In the genomic region with DNA sequence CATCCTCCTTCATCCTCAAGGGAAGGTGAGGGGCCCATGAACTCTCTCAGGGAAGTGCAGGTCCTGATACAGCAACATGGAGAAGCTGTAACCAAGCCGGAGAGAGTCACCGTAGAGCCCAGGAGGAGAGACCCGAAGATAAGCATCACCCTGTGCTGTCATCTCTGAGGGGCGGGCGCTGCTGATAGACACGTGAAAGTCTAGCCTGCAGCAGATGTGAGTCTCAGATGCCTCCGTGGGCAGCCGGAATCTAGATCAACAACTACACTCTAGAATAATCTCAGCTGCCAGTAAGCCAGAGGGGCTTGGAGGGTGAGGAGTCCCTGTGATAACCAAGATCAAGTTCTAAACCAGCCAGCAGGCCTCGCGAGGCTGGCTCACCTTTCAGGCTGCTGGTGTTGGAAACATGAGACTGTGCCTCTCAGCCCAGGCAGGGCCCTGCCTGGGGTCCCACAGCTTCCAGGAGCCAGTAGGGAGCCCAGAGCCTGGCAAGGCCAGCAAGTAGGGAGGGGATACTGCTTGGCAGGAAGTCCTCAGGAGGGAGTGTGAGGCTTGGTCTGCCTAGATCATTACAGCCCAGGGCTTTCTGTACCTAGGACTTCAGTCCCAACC, we compare ENCODE assay signal across 1 cellular context.
A peak's percentile ranks its signal among the peaks of the same experiment; 100 is the strongest.
TF ChIP-seq lines count a peak whose summit lies in the region.

No MANE protein-coding gene starts in this region.

TF ChIP-seq in K562, 482 proteins besides CTCF, POLR2A, EP300 and RAD21 (continued from another document and continues in another):
- no peak for TF ChIP-seq ZNF197 (CRISPR knock-in tag; IDR thresholded peaks at IDR 0.05; ENCODE audit: low read depth)
- TF ChIP-seq, protein P1, sequence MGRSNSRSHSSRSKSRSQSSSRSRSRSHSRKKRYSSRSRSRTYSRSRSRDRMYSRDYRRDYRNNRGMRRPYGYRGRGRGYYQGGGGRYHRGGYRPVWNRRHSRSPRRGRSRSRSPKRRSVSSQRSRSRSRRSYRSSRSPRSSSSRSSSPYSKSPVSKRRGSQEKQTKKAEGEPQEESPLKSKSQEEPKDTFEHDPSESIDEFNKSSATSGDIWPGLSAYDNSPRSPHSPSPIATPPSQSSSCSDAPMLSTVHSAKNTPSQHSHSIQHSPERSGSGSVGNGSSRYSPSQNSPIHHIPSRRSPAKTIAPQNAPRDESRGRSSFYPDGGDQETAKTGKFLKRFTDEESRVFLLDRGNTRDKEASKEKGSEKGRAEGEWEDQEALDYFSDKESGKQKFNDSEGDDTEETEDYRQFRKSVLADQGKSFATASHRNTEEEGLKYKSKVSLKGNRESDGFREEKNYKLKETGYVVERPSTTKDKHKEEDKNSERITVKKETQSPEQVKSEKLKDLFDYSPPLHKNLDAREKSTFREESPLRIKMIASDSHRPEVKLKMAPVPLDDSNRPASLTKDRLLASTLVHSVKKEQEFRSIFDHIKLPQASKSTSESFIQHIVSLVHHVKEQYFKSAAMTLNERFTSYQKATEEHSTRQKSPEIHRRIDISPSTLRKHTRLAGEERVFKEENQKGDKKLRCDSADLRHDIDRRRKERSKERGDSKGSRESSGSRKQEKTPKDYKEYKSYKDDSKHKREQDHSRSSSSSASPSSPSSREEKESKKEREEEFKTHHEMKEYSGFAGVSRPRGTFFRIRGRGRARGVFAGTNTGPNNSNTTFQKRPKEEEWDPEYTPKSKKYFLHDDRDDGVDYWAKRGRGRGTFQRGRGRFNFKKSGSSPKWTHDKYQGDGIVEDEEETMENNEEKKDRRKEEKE (IDR thresholded peaks at IDR 0.05; ENCODE audit: borderline replicate concordance in 1 of 2, control insufficient read depth in 1 of 2, low read depth in 2 of 2, low read length in 1 of 2) = no peak
- TF ChIP-seq FOS (IDR thresholded peaks at IDR 0.05; ENCODE audit: extremely low read depth, insufficient read length) = no peak
- TF ChIP-seq U2AF1 (optimal IDR thresholded peaks at IDR 0.05; ENCODE audit: low read depth, low read length) = no peak
- TF ChIP-seq TCF7L2 (IDR thresholded peaks at IDR 0.05; ENCODE audit: low read depth, low read length) = no peak
- TF ChIP-seq GTF2F1 (IDR thresholded peaks at IDR 0.05; ENCODE audit: low read depth, low read length) = no peak
- no peak for TF ChIP-seq TAF15 (IDR thresholded peaks at IDR 0.05; ENCODE audit: low read depth, low read length)
- TF ChIP-seq, protein P2, sequence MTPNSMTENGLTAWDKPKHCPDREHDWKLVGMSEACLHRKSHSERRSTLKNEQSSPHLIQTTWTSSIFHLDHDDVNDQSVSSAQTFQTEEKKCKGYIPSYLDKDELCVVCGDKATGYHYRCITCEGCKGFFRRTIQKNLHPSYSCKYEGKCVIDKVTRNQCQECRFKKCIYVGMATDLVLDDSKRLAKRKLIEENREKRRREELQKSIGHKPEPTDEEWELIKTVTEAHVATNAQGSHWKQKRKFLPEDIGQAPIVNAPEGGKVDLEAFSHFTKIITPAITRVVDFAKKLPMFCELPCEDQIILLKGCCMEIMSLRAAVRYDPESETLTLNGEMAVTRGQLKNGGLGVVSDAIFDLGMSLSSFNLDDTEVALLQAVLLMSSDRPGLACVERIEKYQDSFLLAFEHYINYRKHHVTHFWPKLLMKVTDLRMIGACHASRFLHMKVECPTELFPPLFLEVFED (CRISPR knock-in tag; conservative IDR thresholded peaks at IDR 0.05) = no peak
- TF ChIP-seq, protein P3, sequence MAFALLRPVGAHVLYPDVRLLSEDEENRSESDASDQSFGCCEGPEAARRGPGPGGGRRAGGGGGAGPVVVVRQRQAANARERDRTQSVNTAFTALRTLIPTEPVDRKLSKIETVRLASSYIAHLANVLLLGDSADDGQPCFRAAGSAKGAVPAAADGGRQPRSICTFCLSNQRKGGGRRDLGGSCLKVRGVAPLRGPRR (CRISPR knock-in tag; IDR thresholded peaks at IDR 0.05) = no peak
- no peak for TF ChIP-seq HLTF (IDR thresholded peaks at IDR 0.05)
- no peak for TF ChIP-seq ELF4 (CRISPR knock-in tag; IDR thresholded peaks at IDR 0.05)
- no peak for TF ChIP-seq NRF1 (conservative IDR thresholded peaks at IDR 0.05 in 1 of 2, IDR thresholded peaks at IDR 0.05 in 1 of 2)
- no peak for TF ChIP-seq STAG1 (CRISPR knock-in tag; IDR thresholded peaks at IDR 0.05; ENCODE audit: borderline replicate concordance)
- no peak for TF ChIP-seq ETV1 (tag; conservative IDR thresholded peaks at IDR 0.05; ENCODE audit: low read depth)
- TF ChIP-seq, protein P4, sequence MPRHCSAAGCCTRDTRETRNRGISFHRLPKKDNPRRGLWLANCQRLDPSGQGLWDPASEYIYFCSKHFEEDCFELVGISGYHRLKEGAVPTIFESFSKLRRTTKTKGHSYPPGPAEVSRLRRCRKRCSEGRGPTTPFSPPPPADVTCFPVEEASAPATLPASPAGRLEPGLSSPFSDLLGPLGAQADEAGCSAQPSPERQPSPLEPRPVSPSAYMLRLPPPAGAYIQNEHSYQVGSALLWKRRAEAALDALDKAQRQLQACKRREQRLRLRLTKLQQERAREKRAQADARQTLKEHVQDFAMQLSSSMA (CRISPR knock-in tag; IDR thresholded peaks at IDR 0.05) = no peak
- TF ChIP-seq, protein P5, sequence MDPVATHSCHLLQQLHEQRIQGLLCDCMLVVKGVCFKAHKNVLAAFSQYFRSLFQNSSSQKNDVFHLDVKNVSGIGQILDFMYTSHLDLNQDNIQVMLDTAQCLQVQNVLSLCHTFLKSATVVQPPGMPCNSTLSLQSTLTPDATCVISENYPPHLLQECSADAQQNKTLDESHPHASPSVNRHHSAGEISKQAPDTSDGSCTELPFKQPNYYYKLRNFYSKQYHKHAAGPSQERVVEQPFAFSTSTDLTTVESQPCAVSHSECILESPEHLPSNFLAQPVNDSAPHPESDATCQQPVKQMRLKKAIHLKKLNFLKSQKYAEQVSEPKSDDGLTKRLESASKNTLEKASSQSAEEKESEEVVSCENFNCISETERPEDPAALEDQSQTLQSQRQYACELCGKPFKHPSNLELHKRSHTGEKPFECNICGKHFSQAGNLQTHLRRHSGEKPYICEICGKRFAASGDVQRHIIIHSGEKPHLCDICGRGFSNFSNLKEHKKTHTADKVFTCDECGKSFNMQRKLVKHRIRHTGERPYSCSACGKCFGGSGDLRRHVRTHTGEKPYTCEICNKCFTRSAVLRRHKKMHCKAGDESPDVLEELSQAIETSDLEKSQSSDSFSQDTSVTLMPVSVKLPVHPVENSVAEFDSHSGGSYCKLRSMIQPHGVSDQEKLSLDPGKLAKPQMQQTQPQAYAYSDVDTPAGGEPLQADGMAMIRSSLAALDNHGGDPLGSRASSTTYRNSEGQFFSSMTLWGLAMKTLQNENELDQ (CRISPR knock-in tag; IDR thresholded peaks at IDR 0.05; ENCODE audit: borderline replicate concordance) = no peak
- TF ChIP-seq CCAR2 (IDR thresholded peaks at IDR 0.05; ENCODE audit: low read depth, low read length) = no peak
- TF ChIP-seq BDP1 (IDR thresholded peaks at IDR 0.05; ENCODE audit: insufficient read depth, insufficient read length) = no peak
- no peak for TF ChIP-seq ZNF384 (IDR thresholded peaks at IDR 0.05; ENCODE audit: low read depth, low read length)
- no peak for TF ChIP-seq NR2C2 (CRISPR knock-in tag; IDR thresholded peaks at IDR 0.05)
- TF ChIP-seq NR2C2 (tag; IDR thresholded peaks at IDR 0.05) = no peak
- TF ChIP-seq SMC3 (conservative IDR thresholded peaks at IDR 0.05; ENCODE audit: insufficient read depth, low read depth, low read length) = no peak
- TF ChIP-seq ZFPM2 (CRISPR knock-in tag; IDR thresholded peaks at IDR 0.05) = no peak
- TF ChIP-seq SIN3B (IDR thresholded peaks at IDR 0.05; ENCODE audit: low read depth) = no peak
- TF ChIP-seq TRIM24 (IDR thresholded peaks at IDR 0.05) = peak in 1 of 2 experiments; percentile 49; a peak in 2 of 4 replicates
- TF ChIP-seq PHTF2 (CRISPR knock-in tag; IDR thresholded peaks at IDR 0.05) = no peak
- no peak for TF ChIP-seq BRCA1 (IDR thresholded peaks at IDR 0.05)
- no peak for TF ChIP-seq BRCA1 (CRISPR knock-in tag; IDR thresholded peaks at IDR 0.05)
- TF ChIP-seq NCOA1 (IDR thresholded peaks at IDR 0.05; ENCODE audit: low read depth) = 0 out of 2 replicates have a peak, but pooled peaks have one; percentile 17
- TF ChIP-seq ELF1 (tag; IDR thresholded peaks at IDR 0.05) = no peak
- TF ChIP-seq, protein P6, sequence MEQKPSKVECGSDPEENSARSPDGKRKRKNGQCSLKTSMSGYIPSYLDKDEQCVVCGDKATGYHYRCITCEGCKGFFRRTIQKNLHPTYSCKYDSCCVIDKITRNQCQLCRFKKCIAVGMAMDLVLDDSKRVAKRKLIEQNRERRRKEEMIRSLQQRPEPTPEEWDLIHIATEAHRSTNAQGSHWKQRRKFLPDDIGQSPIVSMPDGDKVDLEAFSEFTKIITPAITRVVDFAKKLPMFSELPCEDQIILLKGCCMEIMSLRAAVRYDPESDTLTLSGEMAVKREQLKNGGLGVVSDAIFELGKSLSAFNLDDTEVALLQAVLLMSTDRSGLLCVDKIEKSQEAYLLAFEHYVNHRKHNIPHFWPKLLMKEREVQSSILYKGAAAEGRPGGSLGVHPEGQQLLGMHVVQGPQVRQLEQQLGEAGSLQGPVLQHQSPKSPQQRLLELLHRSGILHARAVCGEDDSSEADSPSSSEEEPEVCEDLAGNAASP (IDR thresholded peaks at IDR 0.05) = no peak
- TF ChIP-seq XRCC4 (IDR thresholded peaks at IDR 0.05; ENCODE audit: extremely low read depth, insufficient read depth, insufficient read length) = no peak
- TF ChIP-seq, protein P7, sequence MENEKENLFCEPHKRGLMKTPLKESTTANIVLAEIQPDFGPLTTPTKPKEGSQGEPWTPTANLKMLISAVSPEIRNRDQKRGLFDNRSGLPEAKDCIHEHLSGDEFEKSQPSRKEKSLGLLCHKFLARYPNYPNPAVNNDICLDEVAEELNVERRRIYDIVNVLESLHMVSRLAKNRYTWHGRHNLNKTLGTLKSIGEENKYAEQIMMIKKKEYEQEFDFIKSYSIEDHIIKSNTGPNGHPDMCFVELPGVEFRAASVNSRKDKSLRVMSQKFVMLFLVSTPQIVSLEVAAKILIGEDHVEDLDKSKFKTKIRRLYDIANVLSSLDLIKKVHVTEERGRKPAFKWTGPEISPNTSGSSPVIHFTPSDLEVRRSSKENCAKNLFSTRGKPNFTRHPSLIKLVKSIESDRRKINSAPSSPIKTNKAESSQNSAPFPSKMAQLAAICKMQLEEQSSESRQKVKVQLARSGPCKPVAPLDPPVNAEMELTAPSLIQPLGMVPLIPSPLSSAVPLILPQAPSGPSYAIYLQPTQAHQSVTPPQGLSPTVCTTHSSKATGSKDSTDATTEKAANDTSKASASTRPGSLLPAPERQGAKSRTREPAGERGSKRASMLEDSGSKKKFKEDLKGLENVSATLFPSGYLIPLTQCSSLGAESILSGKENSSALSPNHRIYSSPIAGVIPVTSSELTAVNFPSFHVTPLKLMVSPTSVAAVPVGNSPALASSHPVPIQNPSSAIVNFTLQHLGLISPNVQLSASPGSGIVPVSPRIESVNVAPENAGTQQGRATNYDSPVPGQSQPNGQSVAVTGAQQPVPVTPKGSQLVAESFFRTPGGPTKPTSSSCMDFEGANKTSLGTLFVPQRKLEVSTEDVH (IDR thresholded peaks at IDR 0.05; ENCODE audit: low read depth, partially characterized antibody) = no peak
- TF ChIP-seq ZNF785 (CRISPR knock-in tag; IDR thresholded peaks at IDR 0.05) = no peak
- TF ChIP-seq, protein P8, sequence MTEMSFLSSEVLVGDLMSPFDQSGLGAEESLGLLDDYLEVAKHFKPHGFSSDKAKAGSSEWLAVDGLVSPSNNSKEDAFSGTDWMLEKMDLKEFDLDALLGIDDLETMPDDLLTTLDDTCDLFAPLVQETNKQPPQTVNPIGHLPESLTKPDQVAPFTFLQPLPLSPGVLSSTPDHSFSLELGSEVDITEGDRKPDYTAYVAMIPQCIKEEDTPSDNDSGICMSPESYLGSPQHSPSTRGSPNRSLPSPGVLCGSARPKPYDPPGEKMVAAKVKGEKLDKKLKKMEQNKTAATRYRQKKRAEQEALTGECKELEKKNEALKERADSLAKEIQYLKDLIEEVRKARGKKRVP (CRISPR knock-in tag; IDR thresholded peaks at IDR 0.05) = no peak
- TF ChIP-seq CREBBP (IDR thresholded peaks at IDR 0.05; ENCODE audit: low read depth, low read length) = no peak
- TF ChIP-seq KLF6 (CRISPR knock-in tag; IDR thresholded peaks at IDR 0.05; ENCODE audit: borderline replicate concordance) = no peak
- no peak for TF ChIP-seq ZKSCAN1 (IDR thresholded peaks at IDR 0.05; ENCODE audit: low read depth, low read length)
- TF ChIP-seq ZEB2 (IDR thresholded peaks at IDR 0.05) = no peak
- no peak for TF ChIP-seq PCBP1 (IDR thresholded peaks at IDR 0.05; ENCODE audit: low read depth, low read length, poor library complexity, severe bottlenecking)
- TF ChIP-seq, protein P9, sequence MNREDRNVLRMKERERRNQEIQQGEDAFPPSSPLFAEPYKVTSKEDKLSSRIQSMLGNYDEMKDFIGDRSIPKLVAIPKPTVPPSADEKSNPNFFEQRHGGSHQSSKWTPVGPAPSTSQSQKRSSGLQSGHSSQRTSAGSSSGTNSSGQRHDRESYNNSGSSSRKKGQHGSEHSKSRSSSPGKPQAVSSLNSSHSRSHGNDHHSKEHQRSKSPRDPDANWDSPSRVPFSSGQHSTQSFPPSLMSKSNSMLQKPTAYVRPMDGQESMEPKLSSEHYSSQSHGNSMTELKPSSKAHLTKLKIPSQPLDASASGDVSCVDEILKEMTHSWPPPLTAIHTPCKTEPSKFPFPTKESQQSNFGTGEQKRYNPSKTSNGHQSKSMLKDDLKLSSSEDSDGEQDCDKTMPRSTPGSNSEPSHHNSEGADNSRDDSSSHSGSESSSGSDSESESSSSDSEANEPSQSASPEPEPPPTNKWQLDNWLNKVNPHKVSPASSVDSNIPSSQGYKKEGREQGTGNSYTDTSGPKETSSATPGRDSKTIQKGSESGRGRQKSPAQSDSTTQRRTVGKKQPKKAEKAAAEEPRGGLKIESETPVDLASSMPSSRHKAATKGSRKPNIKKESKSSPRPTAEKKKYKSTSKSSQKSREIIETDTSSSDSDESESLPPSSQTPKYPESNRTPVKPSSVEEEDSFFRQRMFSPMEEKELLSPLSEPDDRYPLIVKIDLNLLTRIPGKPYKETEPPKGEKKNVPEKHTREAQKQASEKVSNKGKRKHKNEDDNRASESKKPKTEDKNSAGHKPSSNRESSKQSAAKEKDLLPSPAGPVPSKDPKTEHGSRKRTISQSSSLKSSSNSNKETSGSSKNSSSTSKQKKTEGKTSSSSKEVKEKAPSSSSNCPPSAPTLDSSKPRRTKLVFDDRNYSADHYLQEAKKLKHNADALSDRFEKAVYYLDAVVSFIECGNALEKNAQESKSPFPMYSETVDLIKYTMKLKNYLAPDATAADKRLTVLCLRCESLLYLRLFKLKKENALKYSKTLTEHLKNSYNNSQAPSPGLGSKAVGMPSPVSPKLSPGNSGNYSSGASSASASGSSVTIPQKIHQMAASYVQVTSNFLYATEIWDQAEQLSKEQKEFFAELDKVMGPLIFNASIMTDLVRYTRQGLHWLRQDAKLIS (CRISPR knock-in tag; IDR thresholded peaks at IDR 0.05) = no peak
- TF ChIP-seq, protein P10, sequence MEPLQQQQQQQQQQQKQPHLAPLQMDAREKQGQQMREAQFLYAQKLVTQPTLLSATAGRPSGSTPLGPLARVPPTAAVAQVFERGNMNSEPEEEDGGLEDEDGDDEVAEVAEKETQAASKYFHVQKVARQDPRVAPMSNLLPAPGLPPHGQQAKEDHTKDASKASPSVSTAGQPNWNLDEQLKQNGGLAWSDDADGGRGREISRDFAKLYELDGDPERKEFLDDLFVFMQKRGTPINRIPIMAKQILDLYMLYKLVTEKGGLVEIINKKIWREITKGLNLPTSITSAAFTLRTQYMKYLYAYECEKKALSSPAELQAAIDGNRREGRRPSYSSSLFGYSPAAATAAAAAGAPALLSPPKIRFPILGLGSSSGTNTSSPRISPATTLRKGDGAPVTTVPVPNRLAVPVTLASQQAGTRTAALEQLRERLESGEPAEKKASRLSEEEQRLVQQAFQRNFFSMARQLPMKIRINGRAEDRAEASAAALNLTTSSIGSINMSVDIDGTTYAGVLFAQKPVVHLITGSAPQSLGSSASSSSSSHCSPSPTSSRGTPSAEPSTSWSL (CRISPR knock-in tag; IDR thresholded peaks at IDR 0.05; ENCODE audit: borderline replicate concordance) = no peak
- TF ChIP-seq KAT8 (IDR thresholded peaks at IDR 0.05; ENCODE audit: low read depth) = no peak
- no peak for TF ChIP-seq ZSCAN29 (IDR thresholded peaks at IDR 0.05)
